29 cellular contexts compared by ENCODE assay signal in genomic region chr12:116378002-116378401, GRCh38.
"Had no signal": no experiment of that assay in that cellular context is flagged by ENCODE, and none has a peak within 500 bp of the region (broad histone marks: within the 10 kb centered on the region; RNA-seq: fewer than 3 reads in every experiment).

No MANE protein-coding gene starts in this region.

- H3K4me3 Mint-ChIP-seq: endodermal cell; memory B cell; mesothelial cell of epicardium; naive B cell; natural killer cell treated with Interleukin-12 subunit alpha and Interleukin-12 subunit beta and Interleukin-15 and Interleukin-18, amount 100 ng/mL, for 72 hours; neural progenitor cell; stimulated activated effector memory CD8-positive, alpha-beta T cell treated with anti-CD3 and anti-CD28 coated beads, Interleukin-12 subunit alpha, Interleukin-12 subunit beta, amount 100 ng/mL, for 72 hours; type B pancreatic cell had no signal

- H3K36me3 ChIP-seq: gastrocnemius medialis, neural progenitor cell, prostate gland, right atrium auricular region, stomach, thyroid gland had no signal

- H3K27ac Mint-ChIP-seq: endodermal cell; memory B cell; mesothelial cell of epicardium; naive B cell; natural killer cell treated with Interleukin-12 subunit alpha and Interleukin-12 subunit beta and Interleukin-15 and Interleukin-18, amount 100 ng/mL, for 72 hours; stimulated activated effector memory CD8-positive, alpha-beta T cell treated with anti-CD3 and anti-CD28 coated beads, Interleukin-12 subunit alpha, Interleukin-12 subunit beta, amount 100 ng/mL, for 72 hours; type B pancreatic cell had no signal

- H3K4me2 ChIP-seq: neural progenitor cell, smooth muscle cell had no signal

- H3K4me1 ChIP-seq: prostate gland had no signal

- FAIRE-seq: keratinocyte, urothelium cell line had no signal

- DNase-seq: dermis blood vessel endothelial cell; endodermal cell; foreskin fibroblast; gastrocnemius medialis; head of caudate nucleus; mucosa of descending colon; naive B cell; nucleus accumbens; stimulated activated CD4-positive, alpha-beta T cell treated with anti-CD3 and anti-CD28 coated beads, Interleukin-2, amount 100 ng/mL, for 24 hours; stimulated activated CD4-positive, alpha-beta T cell treated with anti-CD3 and anti-CD28 coated beads, Interleukin-4, amount 100 ng/mL, for 24 hours; stimulated activated naive CD4-positive, alpha-beta T cell treated with Interleukin-2 at 50 U/mL for 16 hours; stomach; thyroid gland had no signal

- H3K9me3 Mint-ChIP-seq: endodermal cell; mesothelial cell of epicardium; stimulated activated effector memory CD8-positive, alpha-beta T cell treated with anti-CD3 and anti-CD28 coated beads, Interleukin-12 subunit alpha, Interleukin-12 subunit beta, amount 100 ng/mL, for 72 hours; type B pancreatic cell had no signal

- H3K27ac ChIP-seq: coronary artery, epithelial cell of prostate, gastrocnemius medialis, neural progenitor cell, prostate gland, right atrium auricular region, stomach, thyroid gland had no signal

- H3K27me3 ChIP-seq: gastrocnemius medialis, neural progenitor cell, right atrium auricular region, stomach, thyroid gland had no signal

- H3K9ac ChIP-seq: neural progenitor cell had no signal

- H2AFZ ChIP-seq: neural progenitor cell had no signal

- H3K9me3 ChIP-seq: gastrocnemius medialis, mucosa of descending colon, prostate gland, right atrium auricular region, stomach, thyroid gland had no signal

- ATAC-seq: esophagus mucosa; gastrocnemius medialis; mucosa of descending colon; natural killer cell treated with Interleukin-12 subunit alpha and Interleukin-12 subunit beta and Interleukin-15 and Interleukin-18, amount 100 ng/mL, for 72 hours; sciatic nerve; stimulated activated effector memory CD8-positive, alpha-beta T cell treated with anti-CD3 and anti-CD28 coated beads, Interleukin-12 subunit alpha, Interleukin-12 subunit beta, amount 100 ng/mL, for 72 hours had no signal

- H3K4me3 ChIP-seq: coronary artery, gastrocnemius medialis, lung, mucosa of descending colon, neural progenitor cell, prostate gland, right atrium auricular region, smooth muscle cell, stomach, thyroid gland had no signal

- H3K36me3 Mint-ChIP-seq: memory B cell; mesothelial cell of epicardium; naive B cell; natural killer cell treated with Interleukin-12 subunit alpha and Interleukin-12 subunit beta and Interleukin-15 and Interleukin-18, amount 100 ng/mL, for 72 hours; neural progenitor cell; stimulated activated effector memory CD8-positive, alpha-beta T cell treated with anti-CD3 and anti-CD28 coated beads, Interleukin-12 subunit alpha, Interleukin-12 subunit beta, amount 100 ng/mL, for 72 hours; type B pancreatic cell had no signal
